Comparison of ENCODE assay signal across 9 cellular contexts in the genomic region with DNA sequence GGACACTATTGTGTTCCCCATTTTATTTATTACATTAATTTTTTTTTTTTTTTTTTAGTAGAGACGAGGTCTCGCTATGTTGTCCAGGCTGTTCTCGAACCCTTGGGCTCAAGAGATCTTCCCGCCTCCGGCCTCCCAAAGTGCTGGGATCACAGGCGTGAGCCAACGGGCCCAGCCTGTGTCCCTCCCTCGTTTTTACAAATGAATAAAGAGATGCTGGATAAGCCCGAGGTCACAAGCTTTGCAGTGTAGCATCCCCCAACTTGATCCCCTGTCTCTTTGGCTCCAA. TPM values are rescaled to one million over a fixed set of nuclear protein-coding genes. Genes with fewer than 3 reads are reported as not detected.
DNase-seq lines count a peak whose midpoint lies in the region; ATAC-seq, FAIRE-seq and TF ChIP-seq lines count a peak whose summit lies in the region.
"Had no signal": no experiment of that assay in that cellular context is flagged by ENCODE, and none has a peak within 500 bp of the region (broad histone marks: within the 10 kb centered on the region; RNA-seq: fewer than 3 reads in every experiment).

No MANE protein-coding gene starts in this region.

- no peak for FAIRE-seq in RCC 7860 (lab: Jason Lieb, UNC)

- TF ChIP-seq POLR2A in erythroblast (IDR thresholded peaks at IDR 0.05; ENCODE audit: low read length), result no peak

- H3K9me3 ChIP-seq in AG04450 (ENCODE audit: control insufficient read depth, insufficient read depth, low read length), result peaks cover 4% of the 10 kb centered on the region; the same call in 1 of the 2 replicates
- H3K9me3 ChIP-seq in KOPT-K1 (ENCODE audit: insufficient read depth, low read length, poor library complexity, severe bottlenecking), result no peaks in the 10 kb centered on the region

- no peaks in the 10 kb centered on the region for H3K27me3 ChIP-seq in AG04450 (ENCODE audit: control insufficient read depth, insufficient read depth, low read length)

- H3K27me3 Mint-ChIP-seq in naive B cell, result no peaks in the 10 kb centered on the region

- H3K9me3 Mint-ChIP-seq in naive B cell, result no peaks in the 10 kb centered on the region

- peak overlapping the region in 5 of 6 donors; percentile 73 to 92 (median 84) for H3K27ac Mint-ChIP-seq in naive B cell

- DNase-seq in AG04450 (ENCODE audit: low read depth, low spot score) (no peak), coronary artery (ENCODE audit: low spot score) (no peak), naive B cell (no peak), RCC 7860 (ENCODE audit: low spot score) (no peak), erythroblast (lab: John Stamatoyannopoulos, UW) (no peak), NCI-H510A treated with DMSO at 0.1 percent for 48 hours (lab: John Stamatoyannopoulos, UW) (no peak)
- DNase-seq: NCI-H1105 treated with DMSO at 0.1 percent for 48 hours had no signal

- H3K27ac ChIP-seq in AG04450 (ENCODE audit: low read depth, low read length) (peak overlapping the region; percentile 52), KOPT-K1 (ENCODE audit: low read depth, low read length, poor library complexity, severe bottlenecking) (peak overlapping the region; percentile 93), coronary artery (peak overlapping the region; percentile 55 to 82)

- CTCF ChIA-PET in AG04450 (lab: Charles Lee), result interaction anchor here (0.9 to 2.7 kb wide), 7 partner anchors 12 to 209 kb away, joined by 3 to 11 read pairs (median 4); a partner anchor contains a TSS

- TF ChIP-seq CTCF in AG04450 (IDR thresholded peaks at IDR 0.05; ENCODE audit: low read depth, low read length) (no peak), coronary artery (IDR thresholded peaks at IDR 0.05) (no peak)

- peaks cover 35 to 52% (median 48%) of the 10 kb centered on the region in 3 donors for H3K4me1 Mint-ChIP-seq in naive B cell

- H3K4me3 ChIP-seq in AG04450 (ENCODE audit: low read depth, low read length) (peak overlapping the region; percentile 69), coronary artery (peak overlapping the region; percentile 88)

- H3K36me3 Mint-ChIP-seq in naive B cell, result no peaks in the 10 kb centered on the region

- H3K36me3 ChIP-seq in KOPT-K1 (ENCODE audit: insufficient read depth, low read length), result peaks cover 50% of the 10 kb centered on the region

- POLR2A ChIA-PET in AG04450 (lab: Yijun Ruan, JAX), result interaction anchor here (0.5 to 0.8 kb wide), 4 partner anchors 11 to 678 kb away, joined by 3 to 6 read pairs (median 4); no protein-coding TSS in a partner anchor

- no peak for ATAC-seq in naive B cell (ENCODE audit: low read depth in 2 of 2)
- ATAC-seq in GM18502 (IDR thresholded peaks at IDR 0.05; ENCODE audit: poor library complexity, unreplicated experiment), result no peak

- H3K4me3 Mint-ChIP-seq in naive B cell, result peak overlapping the region; percentile 91 to 99 (median 98)

RNA-seq across cellular contexts. Expression of a gene that starts 0.3 kb away (rescaled TPM):
- polyA plus RNA-seq in AG04450 (2011; rRNA removed), result 4.1 and 4.2 TPM in 2 replicates
- polyA minus RNA-seq in AG04450 (2011; rRNA and poly(A)+ RNA removed), result 1.4 and 3.0 TPM in 2 replicates
- 10 to 100 TPM in 4 of 6 donors, 1 to 10 TPM in 2; 2.6 to 18.0 (median 13.2) TPM for polyA plus RNA-seq in naive B cell (ENCODE audit: low read depth in 6 of 6)

RNA-seq across cellular contexts. Expression of a gene that starts 28.5 kb away (rescaled TPM):
- polyA plus RNA-seq in AG04450 (2011; rRNA removed), result 15.8 and 17.7 TPM in 2 replicates
- polyA minus RNA-seq in AG04450 (2011; rRNA and poly(A)+ RNA removed), result 21.5 and 33.0 TPM in 2 replicates
- polyA plus RNA-seq in naive B cell (ENCODE audit: low read depth in 6 of 6), result 1 to 10 TPM in 3 of 6 donors, under 1 TPM in 3; 0.60 to 2.6 (median 1.0) TPM

RNA-seq across cellular contexts. Expression of a gene that starts 38.1 kb away (rescaled TPM):
- 11.4 and 12.1 TPM in 2 replicates for polyA plus RNA-seq in AG04450 (2011; rRNA removed)
- polyA minus RNA-seq in AG04450 (2011; rRNA and poly(A)+ RNA removed), result 21.1 and 25.1 TPM in 2 replicates
- polyA plus RNA-seq in naive B cell (ENCODE audit: low read depth in 6 of 6), result 1 to 10 TPM in 1 of 6 donors, under 1 TPM in 4, not detected in 1; 0.30 to 1.0 (median 0.95) TPM

RNA-seq across cellular contexts. Expression of a gene that starts 46.5 kb away (rescaled TPM):
- polyA plus RNA-seq in AG04450 (2011; rRNA removed) (not detected in 2 replicates), naive B cell (ENCODE audit: low read depth in 6 of 6) (not detected)
- polyA minus RNA-seq in AG04450 (2011; rRNA and poly(A)+ RNA removed), result not detected in 2 replicates
